In genomic region chr3:78610462-78611125, GRCh38 we compare ENCODE assay signal across 17 cellular contexts.
DNase-seq lines count a peak whose midpoint lies in the region; ATAC-seq, FAIRE-seq and TF ChIP-seq lines count a peak whose summit lies in the region.
"Had no signal": no experiment of that assay in that cellular context is flagged by ENCODE, and none has a peak within 500 bp of the region (broad histone marks: within the 10 kb centered on the region; RNA-seq: fewer than 3 reads in every experiment).

No MANE protein-coding gene starts in this region.

- no peaks in the 10 kb centered on the region for H3K79me1 ChIP-seq in mesenchymal stem cell (replicated peaks; ENCODE audit: low read length, poor library complexity, severe bottlenecking)

- no TSS peak for BruUV-seq in A673 (replicated peaks; lab: Mats Ljungman, UMichigan)
- no TSS peak for BruUV-seq in PC-3 (replicated peaks; lab: Mats Ljungman, UMichigan)

- H2AK5ac ChIP-seq in mesenchymal stem cell (ENCODE audit: low read length, severe bottlenecking), result no peak overlapping the region

- in situ Hi-C loops in GM23248 (cut with MboI), result loop anchor here (25.0 kb wide), 1 partner anchor 1573 kb away; the partner anchor contains the start of gene ROBO2
- in situ Hi-C loops in G401 (cut with HindIII; ENCODE audit: low sequenced_read_pairs), result no loop called here

- H3K79me2 ChIP-seq in GM23248 (ENCODE audit: insufficient read depth), result no peaks in the 10 kb centered on the region
- H3K79me2 ChIP-seq in PC-3 (ENCODE audit: low read length), result no peaks in the 10 kb centered on the region

- no peak overlapping the region for H3K4me2 ChIP-seq in GM23248 (ENCODE audit: unreplicated experiment)
- no peak overlapping the region for H3K4me2 ChIP-seq in mesenchymal stem cell (ENCODE audit: low read length, poor library complexity, severe bottlenecking)
- H3K4me2 ChIP-seq in PC-3 (ENCODE audit: low read length), result no peak overlapping the region

- H4K20me1 ChIP-seq in GM23248 (ENCODE audit: insufficient read depth) (no peaks in the 10 kb centered on the region), PC-3 (ENCODE audit: low read length) (no peaks in the 10 kb centered on the region; the same call in 1 of the 2 replicates)

- H3K4me3 ChIP-seq in GM23248 (no peak overlapping the region), bronchial epithelial cell (ENCODE audit: low read depth, low read length) (no peak overlapping the region), mesenchymal stem cell (ENCODE audit: insufficient read depth in 1 of 2, low read depth in 1 of 2, low read length in 2 of 2) (no peak overlapping the region), A673 (ENCODE audit: low read depth, low read length, poor library complexity, severe bottlenecking) (no peak overlapping the region), PC-3 (ENCODE audit: low read length) (no peak overlapping the region)

- H2BK5ac ChIP-seq in mesenchymal stem cell (ENCODE audit: low read depth, low read length, poor library complexity, severe bottlenecking), result no peak overlapping the region

- no peaks in the 10 kb centered on the region for H3K9me2 ChIP-seq in GM23248 (ENCODE audit: insufficient read depth)
- H3K9me2 ChIP-seq in PC-3 (replicated peaks; ENCODE audit: low read length), result no peaks in the 10 kb centered on the region

- H3K9me3 ChIP-seq in GM23248 (ENCODE audit: low read depth) (no peaks in the 10 kb centered on the region), mesenchymal stem cell (ENCODE audit: control insufficient read depth, low read length) (no peaks in the 10 kb centered on the region), A673 (ENCODE audit: low read depth, low read length, poor library complexity, severe bottlenecking) (no peaks in the 10 kb centered on the region), PC-3 (ENCODE audit: low read length) (no peaks in the 10 kb centered on the region)
- H3K9me3 ChIP-seq: Caco-2 had no signal

- TF ChIP-seq CTCF in bronchial epithelial cell (IDR thresholded peaks at IDR 0.05; ENCODE audit: insufficient read depth, low read length, severe bottlenecking) (no peak), A673 (conservative IDR thresholded peaks at IDR 0.05; ENCODE audit: low read depth, low read length) (no peak), PC-3 (conservative IDR thresholded peaks at IDR 0.05; ENCODE audit: low read depth, low read length) (no peak)

- no peak for FAIRE-seq in bronchial epithelial cell (lab: Jason Lieb, UNC)
- FAIRE-seq: H1 had no signal

- ATAC-seq in PC-3, result no peak

- H3K4ac ChIP-seq in mesenchymal stem cell (ENCODE audit: low read depth in 1 of 2, low read length in 2 of 2), result no peak overlapping the region

- H2BK120ac ChIP-seq in mesenchymal stem cell (ENCODE audit: low read depth, low read length), result no peak overlapping the region

- intact Hi-C loops in A673 (cut with micrococcal nuclease; ENCODE audit: unreplicated experiment) (no loop called here), PC-3 (cut with micrococcal nuclease) (no loop called here)

- H3K27me3 ChIP-seq in GM23248 (replicated peaks; ENCODE audit: insufficient read depth) (no peaks in the 10 kb centered on the region), bronchial epithelial cell (ENCODE audit: control insufficient read depth, insufficient read depth, low read length) (no peaks in the 10 kb centered on the region), mesenchymal stem cell (ENCODE audit: control insufficient read depth in 1 of 2, insufficient read depth in 1 of 2, low read length in 2 of 2) (no peaks in the 10 kb centered on the region), A673 (replicated peaks; ENCODE audit: insufficient read depth, low read depth, low read length, poor library complexity) (no peaks in the 10 kb centered on the region), PC-3 (ENCODE audit: low read length) (no peaks in the 10 kb centered on the region)

- no peak overlapping the region for H4K8ac ChIP-seq in mesenchymal stem cell (ENCODE audit: low read length)

- H4K91ac ChIP-seq in mesenchymal stem cell (ENCODE audit: low read length), result no peak overlapping the region

- 45 to 52% methylated on average over 3 of the region's 3 CpGs for WGBS in GM23248 (ENCODE audit: low coverage in 1 of 2, low lambda C conversion rate in 2 of 2, missing lambda C conversion rate in 2 of 2), 2 experiments
- 65% methylated on average over 3 of the region's 3 CpGs for WGBS in mesenchymal stem cell

- H3K9ac ChIP-seq in GM23248, result no peak overlapping the region
- no peak overlapping the region for H3K9ac ChIP-seq in mesenchymal stem cell (ENCODE audit: low read length)
- no peak overlapping the region for H3K9ac ChIP-seq in PC-3 (ENCODE audit: low read length)

- H2AFZ ChIP-seq in GM23248, result no peak overlapping the region
- no peak overlapping the region for H2AFZ ChIP-seq in mesenchymal stem cell (ENCODE audit: low read depth, low read length)
- no peak overlapping the region for H2AFZ ChIP-seq in PC-3 (ENCODE audit: low read length)

- CTCF ChIA-PET in A673 (lab: Charles Lee), result no interaction called here
- CTCF ChIA-PET in PC-3 (lab: Charles Lee), result no interaction called here

- H3K14ac ChIP-seq in mesenchymal stem cell (ENCODE audit: low read length in 2 of 2), result no peak overlapping the region

- no peak overlapping the region for H2BK15ac ChIP-seq in mesenchymal stem cell (ENCODE audit: low read depth, poor library complexity, severe bottlenecking)

- POLR2A ChIA-PET in A673 (lab: Charles Lee; ENCODE audit: low non-redundant PET) (no interaction called here), PC-3 (lab: Charles Lee; ENCODE audit: unreplicated experiment) (no interaction called here)

- no peaks in the 10 kb centered on the region; the same call in 1 of the 2 replicates for H3K4me1 ChIP-seq in GM23248 (ENCODE audit: insufficient read depth)
- no peaks in the 10 kb centered on the region for H3K4me1 ChIP-seq in mesenchymal stem cell (ENCODE audit: control insufficient read depth, insufficient read depth, low read depth, low read length)
- peaks cover 4% of the 10 kb centered on the region for H3K4me1 ChIP-seq in A673 (ENCODE audit: insufficient read depth, low read length, poor library complexity, severe bottlenecking)
- no peaks in the 10 kb centered on the region for H3K4me1 ChIP-seq in PC-3 (ENCODE audit: insufficient read depth, low read length)
- H3K4me1 ChIP-seq: Caco-2 had no signal

- DNase-seq in GM23248 (peak; percentile 14), NCI-H82 treated with DMSO at 0.1 percent for 48 hours (lab: John Stamatoyannopoulos, UW; ENCODE audit: unreplicated experiment) (peak; percentile 60), bronchial epithelial cell (ENCODE audit: low read depth) (peak; percentile 18), mesenchymal stem cell (peak; percentile 16), G401 (ENCODE audit: low spot score) (no peak), A673 (ENCODE audit: low spot score) (no peak), PC-3 (no peak)
- no peak for DNase-seq in activated CD4-positive, alpha-beta T cell treated with anti-CD3 and anti-CD28 coated beads, Interleukin-2, amount 50 U/mL, for 4 hours
- DNase-seq: Caco-2; CD4-positive, alpha-beta T cell; GF-D8; NCI-H1417 treated with DMSO at 0.1 percent for 48 hours; NCI-H1930; NCI-H446; NCI-H526 treated with DMSO at 0.1 percent for 48 hours; Right ventricle myocardium superior had no signal

- no peak overlapping the region for H3K27ac ChIP-seq in GM23248
- no peak overlapping the region for H3K27ac ChIP-seq in mesenchymal stem cell (ENCODE audit: low read length, poor library complexity, severe bottlenecking)
- no peak overlapping the region for H3K27ac ChIP-seq in A673 (ENCODE audit: low read depth, low read length, poor library complexity, severe bottlenecking)
- H3K27ac ChIP-seq in PC-3 (ENCODE audit: low read length), result no peak overlapping the region

- H3K36me3 ChIP-seq in GM23248 (ENCODE audit: low read depth) (no peaks in the 10 kb centered on the region; the same call in 1 of the 2 replicates), bronchial epithelial cell (ENCODE audit: control insufficient read depth, insufficient read depth, low read length) (peaks cover 1% of the 10 kb centered on the region), mesenchymal stem cell (ENCODE audit: control insufficient read depth in 1 of 2, insufficient read depth in 2 of 2, low read depth in 1 of 2, low read length in 2 of 2) (peaks cover 0 to 24% of the 10 kb centered on the region in 2 experiments), A673 (ENCODE audit: insufficient read depth, low read length, poor library complexity, severe bottlenecking) (peaks cover 15% of the 10 kb centered on the region), PC-3 (ENCODE audit: low read depth, low read length) (no peaks in the 10 kb centered on the region)

- H3F3A ChIP-seq in GM23248 (ENCODE audit: insufficient read depth), result 0 out of 2 replicates have a peak, but pooled peaks cover 5% of the 10 kb centered on the region
- H3F3A ChIP-seq in PC-3 (ENCODE audit: low read length, unreplicated experiment), result no peaks in the 10 kb centered on the region

- no peak overlapping the region for H3K23ac ChIP-seq in mesenchymal stem cell (ENCODE audit: low read length in 2 of 2)

- no peak overlapping the region for H2BK12ac ChIP-seq in mesenchymal stem cell (ENCODE audit: low read length in 2 of 2)

- no peak overlapping the region for H3K18ac ChIP-seq in mesenchymal stem cell (ENCODE audit: low read depth in 1 of 2, low read length in 2 of 2)

Comparison
In these comparisons a context has a peak if more than half of its experiments do, and no peak if none do; other contexts are left out.
1. DNase-seq: peak in GM23248 (single experiment), NCI-H82 treated with DMSO at 0.1 percent for 48 hours (single experiment), bronchial epithelial cell (single experiment) and mesenchymal stem cell (single experiment); none in G401 (single experiment), activated CD4-positive, alpha-beta T cell treated with anti-CD3 and anti-CD28 coated beads, Interleukin-2, amount 50 U/mL, for 4 hours (0 of 2), A673 (single experiment) and PC-3 (single experiment).